1 cellular context compared by ENCODE assay signal in genomic region chr16:75081179-75081859, GRCh38.
TF ChIP-seq lines count a peak whose summit lies in the region.

No MANE protein-coding gene starts in this region.

TF ChIP-seq in H1, 55 proteins besides CTCF, POLR2A, EP300 and RAD21:
- TF ChIP-seq SUZ12 (IDR thresholded peaks at IDR 0.05; ENCODE audit: low read length) (no peak), EZH2 (IDR thresholded peaks at IDR 0.05; ENCODE audit: low read depth, low read length, severe bottlenecking) (no peak), BRCA1 (IDR thresholded peaks at IDR 0.05; ENCODE audit: low read depth, low read length) (no peak)
- TF ChIP-seq, protein P1, sequence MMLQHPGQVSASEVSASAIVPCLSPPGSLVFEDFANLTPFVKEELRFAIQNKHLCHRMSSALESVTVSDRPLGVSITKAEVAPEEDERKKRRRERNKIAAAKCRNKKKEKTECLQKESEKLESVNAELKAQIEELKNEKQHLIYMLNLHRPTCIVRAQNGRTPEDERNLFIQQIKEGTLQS (IDR thresholded peaks at IDR 0.05; ENCODE audit: insufficient read depth, low read depth, low read length), result no peak
